18 cellular contexts compared by ENCODE assay signal in the genomic region with DNA sequence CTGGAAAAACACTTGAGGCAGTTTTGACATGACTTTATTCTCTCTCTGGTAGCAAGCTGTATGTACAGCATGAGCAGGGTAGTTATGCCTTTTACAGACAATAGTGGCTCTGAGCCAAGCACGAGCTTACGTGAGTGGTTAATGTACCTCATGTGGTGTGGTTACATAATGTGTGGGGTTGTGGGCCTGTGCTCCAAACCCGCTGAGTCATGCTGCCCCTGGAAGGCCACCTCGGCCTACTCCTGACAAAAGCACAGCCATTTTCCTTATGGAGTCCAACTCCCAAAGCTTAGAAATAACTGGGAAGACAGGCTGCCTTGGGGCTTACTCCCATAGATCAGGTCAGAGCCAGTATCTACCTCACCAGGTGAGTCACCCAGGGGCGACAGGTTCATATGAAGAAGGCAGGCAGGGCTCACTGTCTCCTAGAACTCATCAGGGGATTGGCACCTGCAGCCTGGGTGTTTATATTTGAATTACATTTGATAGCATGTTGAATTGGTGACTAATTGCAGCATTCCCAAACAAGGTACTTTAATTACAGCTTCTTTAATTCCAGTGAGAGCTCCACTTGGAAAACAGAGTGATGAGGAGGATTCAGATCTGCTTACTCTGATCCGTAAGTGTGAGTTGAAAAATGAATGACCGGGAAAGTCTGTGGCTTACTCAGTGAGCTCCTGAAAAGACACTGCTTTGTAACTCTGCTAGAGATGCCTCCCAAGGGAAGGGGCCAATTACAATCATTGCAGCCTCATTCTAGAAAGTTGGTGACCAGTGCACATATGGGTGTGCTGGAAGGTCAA.
DNase-seq lines count a peak whose midpoint lies in the region; ATAC-seq, FAIRE-seq and TF ChIP-seq lines count a peak whose summit lies in the region.
"Had no signal": no experiment of that assay in that cellular context is flagged by ENCODE, and none has a peak within 500 bp of the region (broad histone marks: within the 10 kb centered on the region; RNA-seq: fewer than 3 reads in every experiment).

No MANE protein-coding gene starts in this region.

- no peaks in the 10 kb centered on the region for H3K9me3 ChIP-seq in DND-41 (ENCODE audit: insufficient read depth, low read length, severe bottlenecking)
- no peaks in the 10 kb centered on the region for H3K9me3 ChIP-seq in MG63
- H3K9me3 ChIP-seq in keratinocyte (ENCODE audit: control insufficient read depth, low read depth, low read length), result no peaks in the 10 kb centered on the region
- no peaks in the 10 kb centered on the region for H3K9me3 ChIP-seq in CD8-positive, alpha-beta T cell (ENCODE audit: low read length)
- H3K9me3 ChIP-seq: ascending aorta, transverse colon had no signal

- dilution Hi-C loops in keratinocyte (cut with MboI; ENCODE audit: extremely low pct_ligation_motif_present, low sequenced_read_pairs), result no loop called here

- no peak overlapping the region for H3K4me3 Mint-ChIP-seq in CD8-positive, alpha-beta T cell
- H3K4me3 Mint-ChIP-seq: activated CD8-positive, alpha-beta T cell treated with anti-CD3 and anti-CD28 coated beads, Interleukin-2, amount 10 ng/mL, durations not matched to agents 7 days and 5 days; dendritic cell treated with granulocyte-macrophage colony-stimulating factor and Interleukin-4, amounts not matched to agents 40 ng/mL and 50 ng/mL, for 4 days; stimulated activated memory B cell treated with anti-CD40 and anti-IgM and Interleukin-4, amounts not matched to agents 10 μg/mL and 1 μg/mL and 100 μg/mL, for 72 hours had no signal

- H3K9me3 Mint-ChIP-seq in CD8-positive, alpha-beta T cell, result no peaks in the 10 kb centered on the region
- H3K9me3 Mint-ChIP-seq: stimulated activated memory B cell treated with anti-CD40 and anti-IgM and Interleukin-4, amounts not matched to agents 10 μg/mL and 1 μg/mL and 100 μg/mL, for 72 hours had no signal

- ATAC-seq in DND-41 (ENCODE audit: insufficient read depth, low read depth), result 0 out of 3 replicates have a peak, but pooled peaks have one; percentile 27
- no peak for ATAC-seq in HG03342 (IDR thresholded peaks at IDR 0.05; ENCODE audit: unreplicated experiment)
- ATAC-seq in CD8-positive, alpha-beta T cell, result no peak
- ATAC-seq: activated CD8-positive, alpha-beta T cell treated with anti-CD3 and anti-CD28 coated beads, Interleukin-2, amount 10 ng/mL, durations not matched to agents 7 days and 5 days had no signal

- POLR2A ChIA-PET in CD8-positive, alpha-beta T cell (lab: Charles Lee), result no interaction called here

- H3K9ac ChIP-seq in DND-41 (ENCODE audit: low read depth, low read length) (no peak overlapping the region), keratinocyte (ENCODE audit: control insufficient read depth, extremely low read depth, insufficient read depth, low read length) (no peak overlapping the region)

- no peak overlapping the region for H3K27ac Mint-ChIP-seq in CD8-positive, alpha-beta T cell
- H3K27ac Mint-ChIP-seq: activated CD8-positive, alpha-beta T cell treated with anti-CD3 and anti-CD28 coated beads, Interleukin-2, amount 10 ng/mL, durations not matched to agents 7 days and 5 days; dendritic cell treated with granulocyte-macrophage colony-stimulating factor and Interleukin-4, amounts not matched to agents 40 ng/mL and 50 ng/mL, for 4 days; stimulated activated memory B cell treated with anti-CD40 and anti-IgM and Interleukin-4, amounts not matched to agents 10 μg/mL and 1 μg/mL and 100 μg/mL, for 72 hours had no signal

- H3K4me2 ChIP-seq in DND-41 (ENCODE audit: insufficient read depth, low read length), result no peak overlapping the region
- H3K4me2 ChIP-seq in keratinocyte (ENCODE audit: control insufficient read depth, extremely low read depth, insufficient read depth, low read depth, low read length), result no peak overlapping the region

- H4K20me1 ChIP-seq in DND-41 (ENCODE audit: insufficient read depth, low read length) (no peaks in the 10 kb centered on the region), keratinocyte (ENCODE audit: control insufficient read depth, extremely low read depth, insufficient read depth, low read length) (no peaks in the 10 kb centered on the region)

- peak; percentile 92 for FAIRE-seq in keratinocyte (lab: Jason Lieb, UNC)
- FAIRE-seq: GM12892, HTR-8/SVneo had no signal

- H3K4me1 Mint-ChIP-seq in CD8-positive, alpha-beta T cell (ENCODE audit: low read depth), result no peaks in the 10 kb centered on the region
- H3K4me1 Mint-ChIP-seq: stimulated activated memory B cell treated with anti-CD40 and anti-IgM and Interleukin-4, amounts not matched to agents 10 μg/mL and 1 μg/mL and 100 μg/mL, for 72 hours had no signal

- H3K4me1 ChIP-seq in DND-41 (ENCODE audit: insufficient read depth, low read length) (no peaks in the 10 kb centered on the region), keratinocyte (ENCODE audit: control insufficient read depth, extremely low read depth, insufficient read depth, low read length) (peaks cover 37% of the 10 kb centered on the region)
- no peaks in the 10 kb centered on the region for H3K4me1 ChIP-seq in CD8-positive, alpha-beta T cell (ENCODE audit: insufficient read depth, low read length)
- H3K4me1 ChIP-seq: ascending aorta, transverse colon had no signal

- H3K27ac ChIP-seq in DND-41 (ENCODE audit: low read length) (no peak overlapping the region), keratinocyte (ENCODE audit: control insufficient read depth, insufficient read depth, low read length) (peak overlapping the region; percentile 37)
- no peak overlapping the region for H3K27ac ChIP-seq in CD8-positive, alpha-beta T cell (ENCODE audit: low read depth, low read length)
- H3K27ac ChIP-seq: ascending aorta, transverse colon had no signal

- H3K36me3 ChIP-seq in DND-41 (ENCODE audit: insufficient read depth, low read length), result no peaks in the 10 kb centered on the region
- H3K36me3 ChIP-seq in MG63, result no peaks in the 10 kb centered on the region
- H3K36me3 ChIP-seq in keratinocyte (ENCODE audit: control insufficient read depth in 2 of 2, extremely low read depth in 1 of 2, insufficient read depth in 2 of 2, low read length in 2 of 2), result no peaks in the 10 kb centered on the region
- no peaks in the 10 kb centered on the region for H3K36me3 ChIP-seq in CD8-positive, alpha-beta T cell (ENCODE audit: insufficient read depth, low read length)
- H3K36me3 ChIP-seq: ascending aorta, transverse colon had no signal

- intact Hi-C loops in CD8-positive, alpha-beta T cell (cut with DNase I, micrococcal nuclease), result no loop called here

- TF ChIP-seq CTCF in DND-41 (IDR thresholded peaks at IDR 0.05; ENCODE audit: borderline replicate concordance, extremely low read depth, low read length, poor library complexity, severe bottlenecking), result no peak
- TF ChIP-seq CTCF in keratinocyte (optimal IDR thresholded peaks at IDR 0.05 in 1 of 3, IDR thresholded peaks at IDR 0.05 in 1 of 3, conservative IDR thresholded peaks at IDR 0.05 in 1 of 3; ENCODE audit: extremely low read depth in 1 of 3, insufficient read depth in 2 of 3, low read length in 3 of 3), result no peak
- TF ChIP-seq CTCF in GM20000 (IDR thresholded peaks at IDR 0.05; ENCODE audit: extremely low read depth, missing control alignments), result no peak
- no peak for TF ChIP-seq CTCF in CD8-positive, alpha-beta T cell (IDR thresholded peaks at IDR 0.05)

- no peaks in the 10 kb centered on the region for H3K9me1 ChIP-seq in keratinocyte (ENCODE audit: control insufficient read depth, extremely low read depth, insufficient read depth, low read length)

- H2AFZ ChIP-seq in DND-41 (ENCODE audit: low read depth, low read length), result no peak overlapping the region
- H2AFZ ChIP-seq in keratinocyte (ENCODE audit: control insufficient read depth, low read length), result no peak overlapping the region

- H3K27me3 ChIP-seq in DND-41 (ENCODE audit: insufficient read depth, low read length, poor library complexity) (no peaks in the 10 kb centered on the region), MG63 (no peaks in the 10 kb centered on the region), keratinocyte (ENCODE audit: control insufficient read depth, extremely low read depth, insufficient read depth, low read length) (no peaks in the 10 kb centered on the region)
- H3K27me3 ChIP-seq in CD8-positive, alpha-beta T cell (ENCODE audit: insufficient read depth, low read length), result no peaks in the 10 kb centered on the region
- H3K27me3 ChIP-seq: ascending aorta, transverse colon had no signal

- H3K4me3 ChIP-seq in DND-41 (ENCODE audit: low read depth in 1 of 2, low read length in 2 of 2) (no peak overlapping the region), MG63 (no peak overlapping the region), keratinocyte (ENCODE audit: control insufficient read depth in 2 of 3, extremely low read depth in 1 of 3, insufficient read depth in 2 of 3, low read depth in 1 of 3, low read length in 3 of 3) (no peak overlapping the region)
- H3K4me3 ChIP-seq in CD8-positive, alpha-beta T cell (ENCODE audit: low read depth, low read length), result no peak overlapping the region
- H3K4me3 ChIP-seq: ascending aorta, transverse colon had no signal

- peak; percentile 5 for DNase-seq in DND-41
- DNase-seq in MG63, result peak; percentile 44
- DNase-seq in SW480 (ENCODE audit: low spot score), result peak; percentile 41
- peak; percentile 62 for DNase-seq in keratinocyte (ENCODE audit: low read depth, low spot score)
- no peak for DNase-seq in NCI-H774 (lab: John Stamatoyannopoulos, UW)
- DNase-seq in GM20000 (ENCODE audit: low spot score), result no peak
- DNase-seq in CD8-positive, alpha-beta T cell, result no peak
- DNase-seq: activated CD8-positive, alpha-beta T cell treated with anti-CD3 and anti-CD28 coated beads, Interleukin-2, amount 10 ng/mL, durations not matched to agents 7 days and 5 days; C1 segment of cervical spinal cord; NCI-H524; Right ventricle myocardium superior; transverse colon had no signal

- peaks cover 5% of the 10 kb centered on the region for H3K27me3 Mint-ChIP-seq in CD8-positive, alpha-beta T cell (ENCODE audit: low read depth)
- H3K27me3 Mint-ChIP-seq: dendritic cell treated with granulocyte-macrophage colony-stimulating factor and Interleukin-4, amounts not matched to agents 40 ng/mL and 50 ng/mL, for 4 days; stimulated activated memory B cell treated with anti-CD40 and anti-IgM and Interleukin-4, amounts not matched to agents 10 μg/mL and 1 μg/mL and 100 μg/mL, for 72 hours had no signal

- CTCF ChIA-PET in CD8-positive, alpha-beta T cell (lab: Charles Lee), result no interaction called here

- H3K36me3 Mint-ChIP-seq in CD8-positive, alpha-beta T cell, result no peaks in the 10 kb centered on the region
- H3K36me3 Mint-ChIP-seq: stimulated activated memory B cell treated with anti-CD40 and anti-IgM and Interleukin-4, amounts not matched to agents 10 μg/mL and 1 μg/mL and 100 μg/mL, for 72 hours had no signal

- H3K79me2 ChIP-seq in DND-41 (ENCODE audit: insufficient read depth, low read length), result no peaks in the 10 kb centered on the region
- no peaks in the 10 kb centered on the region for H3K79me2 ChIP-seq in keratinocyte (ENCODE audit: control insufficient read depth, insufficient read depth, low read length)

Comparison
In these comparisons a context has a peak if more than half of its experiments do, and no peak if none do; other contexts are left out.
1. DNase-seq: peak in DND-41 (single experiment), MG63 (single experiment), SW480 (single experiment) and keratinocyte (single experiment); none in NCI-H774 (single experiment), GM20000 (single experiment) and CD8-positive, alpha-beta T cell (0 of 7).